2 cellular contexts compared by ENCODE assay signal in genomic region chr22:42308887-42309468, GRCh38.
TF ChIP-seq lines count a peak whose summit lies in the region.

No MANE protein-coding gene starts in this region.

TF ChIP-seq in SK-N-SH, 30 proteins besides CTCF, POLR2A, EP300 and RAD21 (continued from another document):
- no peak for TF ChIP-seq IRF3 (IDR thresholded peaks at IDR 0.05; ENCODE audit: low read depth, low read length)
- peak; percentile 36; the same call in 1 of the 2 replicates for TF ChIP-seq MXI1 (IDR thresholded peaks at IDR 0.05; ENCODE audit: low read depth, low read length)
- no peak for TF ChIP-seq ELF1 (IDR thresholded peaks at IDR 0.05)
- TF ChIP-seq GATA2 (CRISPR knock-in tag; IDR thresholded peaks at IDR 0.05): peak; percentile 37; the same call in 1 of the 2 replicates
- TF ChIP-seq FOSL2 (IDR thresholded peaks at IDR 0.05; ENCODE audit: borderline replicate concordance, low read depth): no peak

TF ChIP-seq in SK-N-SH treated with all-trans-retinoic acid at 6 μM for 48 hours, 23 proteins besides CTCF, POLR2A, EP300 and RAD21 (continued from another document):
- TF ChIP-seq RARB (CRISPR knock-in tag; IDR thresholded peaks at IDR 0.05): no peak
- TF ChIP-seq POU6F1 (CRISPR knock-in tag; IDR thresholded peaks at IDR 0.05; ENCODE audit: borderline replicate concordance, low read depth): no peak
- no peak for TF ChIP-seq TSHZ2 (CRISPR knock-in tag; IDR thresholded peaks at IDR 0.05)
- TF ChIP-seq CREB5 (CRISPR knock-in tag; IDR thresholded peaks at IDR 0.05; ENCODE audit: low read depth): no peak
- TF ChIP-seq ZNF565 (CRISPR knock-in tag; conservative IDR thresholded peaks at IDR 0.05; ENCODE audit: low read depth): no peak
- TF ChIP-seq ZFP3 (CRISPR knock-in tag; IDR thresholded peaks at IDR 0.05): no peak
- no peak for TF ChIP-seq ESRRG (CRISPR knock-in tag; IDR thresholded peaks at IDR 0.05)
- TF ChIP-seq ZNF70 (CRISPR knock-in tag; IDR thresholded peaks at IDR 0.05): no peak
- no peak for TF ChIP-seq TOX (CRISPR knock-in tag; IDR thresholded peaks at IDR 0.05; ENCODE audit: borderline replicate concordance)
- TF ChIP-seq BACH2 (CRISPR knock-in tag; IDR thresholded peaks at IDR 0.05; ENCODE audit: borderline replicate concordance): no peak
- no peak for TF ChIP-seq PPARA (CRISPR knock-in tag; IDR thresholded peaks at IDR 0.05; ENCODE audit: borderline replicate concordance)
- TF ChIP-seq ISL1 (CRISPR knock-in tag; IDR thresholded peaks at IDR 0.05): no peak
- TF ChIP-seq ZNF8 (CRISPR knock-in tag; IDR thresholded peaks at IDR 0.05): no peak
- TF ChIP-seq ZFP30 (CRISPR knock-in tag; IDR thresholded peaks at IDR 0.05): no peak
- no peak for TF ChIP-seq CSRNP3 (CRISPR knock-in tag; IDR thresholded peaks at IDR 0.05)
